In the genomic region with DNA sequence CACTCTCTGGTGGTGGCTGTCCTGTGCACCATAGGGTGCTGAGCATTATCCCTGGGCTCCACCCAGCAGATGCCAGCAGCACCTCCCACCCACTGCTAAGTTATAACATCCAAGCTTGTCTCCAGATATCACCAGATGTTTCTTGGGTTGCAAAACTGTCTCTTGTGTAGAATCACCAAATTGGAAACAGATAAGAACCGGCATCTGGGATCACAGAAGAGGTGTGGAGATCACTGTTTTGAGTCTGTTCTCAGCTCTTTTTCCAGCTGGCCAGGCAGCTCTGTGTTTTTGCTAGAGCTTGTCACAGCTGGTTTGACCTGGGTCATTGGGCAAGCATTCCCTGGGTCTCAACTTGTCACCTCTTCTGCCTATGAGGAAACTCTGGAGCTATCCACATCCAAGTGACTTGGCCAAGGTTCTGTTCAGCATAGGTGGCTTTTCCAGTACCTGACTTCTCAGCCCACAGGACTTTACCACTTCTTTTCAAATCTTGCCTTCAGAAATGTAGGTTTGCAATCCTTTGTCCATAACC, we compare ENCODE assay signal across 20 cellular contexts.
"Had no signal": no experiment of that assay in that cellular context is flagged by ENCODE, and none has a peak within 500 bp of the region (broad histone marks: within the 10 kb centered on the region; RNA-seq: fewer than 3 reads in every experiment).

No MANE protein-coding gene starts in this region.

- ATAC-seq: esophagus mucosa; gastrocnemius medialis; heart right ventricle; left ventricle myocardium superior; naive thymus-derived CD4-positive, alpha-beta T cell; upper lobe of right lung had no signal

- H3K4me1 ChIP-seq: gastrocnemius medialis, heart right ventricle, psoas muscle, right atrium auricular region, tibial nerve, upper lobe of right lung, vagina had no signal

- H3K4me3 ChIP-seq: gastrocnemius medialis, heart right ventricle, psoas muscle, right atrium auricular region, tibial nerve, upper lobe of right lung, vagina had no signal

- H3K36me3 ChIP-seq: gastrocnemius medialis, heart right ventricle, right atrium auricular region, tibial nerve, upper lobe of right lung, vagina had no signal

- H3K4me1 Mint-ChIP-seq: central memory CD8-positive, alpha-beta T cell had no signal

- H3K4me3 Mint-ChIP-seq: central memory CD8-positive, alpha-beta T cell; naive thymus-derived CD4-positive, alpha-beta T cell; nephron progenitor cell had no signal

- H3K27ac Mint-ChIP-seq: naive thymus-derived CD4-positive, alpha-beta T cell; nephron progenitor cell had no signal

- H3K27me3 Mint-ChIP-seq: central memory CD8-positive, alpha-beta T cell; naive thymus-derived CD4-positive, alpha-beta T cell had no signal

- H3K9me3 ChIP-seq: gastrocnemius medialis, psoas muscle, right atrium auricular region, tibial nerve, upper lobe of right lung, vagina had no signal

- FAIRE-seq: endometrium, small intestine had no signal

- DNase-seq: effector memory CD4-positive, alpha-beta T cell; gastrocnemius medialis; heart right ventricle; hypothalamus; islet precursor cell; left ventricle myocardium superior; naive thymus-derived CD4-positive, alpha-beta T cell; nephron progenitor cell; psoas muscle; small intestine; stimulated activated CD4-positive, alpha-beta T cell treated with anti-CD3 and anti-CD28 coated beads, Interleukin-12 subunit alpha, Interleukin-12 subunit beta, amount 100 ng/mL, for 4 hours; stimulated activated CD4-positive, alpha-beta T cell treated with anti-CD3 and anti-CD28 coated beads, Interleukin-2, amount 100 ng/mL, for 48 hours; stimulated activated naive CD4-positive, alpha-beta T cell treated with Interleukin-2 at 50 U/mL for 16 hours; upper lobe of right lung had no signal

- H3K27me3 ChIP-seq: gastrocnemius medialis, heart right ventricle, right atrium auricular region, tibial nerve, upper lobe of right lung, vagina had no signal

- H3K27ac ChIP-seq: gastrocnemius medialis, heart right ventricle, psoas muscle, right atrium auricular region, tibial nerve, upper lobe of right lung, vagina had no signal

- H3K9me3 Mint-ChIP-seq: central memory CD8-positive, alpha-beta T cell; naive thymus-derived CD4-positive, alpha-beta T cell had no signal
